Comparison of ENCODE assay signal across 1 cellular context in the genomic region with DNA sequence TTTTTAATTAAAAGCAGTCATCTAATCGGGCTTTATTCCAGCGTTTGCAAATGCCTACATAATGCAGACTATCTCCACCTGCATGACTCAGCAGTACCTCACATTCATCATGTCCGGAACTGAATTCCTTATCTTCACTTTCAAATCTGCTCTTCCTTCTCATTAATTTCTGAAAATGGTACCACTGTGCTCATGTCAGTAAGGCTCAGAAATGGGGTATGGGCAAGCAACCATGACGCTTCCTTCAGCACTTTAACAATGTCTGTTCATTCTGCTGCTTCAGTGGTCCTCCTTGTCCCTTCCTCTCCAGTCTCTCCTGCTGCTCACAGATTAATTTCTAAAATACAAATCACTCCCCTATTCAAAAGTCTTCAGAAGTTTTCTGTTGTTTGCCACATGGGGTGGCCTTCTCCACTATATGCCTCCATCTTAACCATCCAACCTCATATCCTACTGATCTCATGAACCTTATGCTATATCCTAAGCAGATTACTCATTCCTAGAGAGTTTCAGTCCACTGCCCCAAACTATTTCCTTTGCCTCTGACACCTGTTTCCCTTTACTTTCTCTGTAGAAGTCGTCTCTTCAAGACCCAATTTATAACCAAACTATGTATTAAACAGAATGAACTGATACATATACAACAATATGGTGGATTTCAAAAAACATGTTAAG.
TF ChIP-seq lines count a peak whose summit lies in the region.

No MANE protein-coding gene starts in this region.

TF ChIP-seq in K562, 482 proteins besides CTCF, POLR2A, EP300 and RAD21 (continued from another document and continues in another):
- TF ChIP-seq, protein P1, sequence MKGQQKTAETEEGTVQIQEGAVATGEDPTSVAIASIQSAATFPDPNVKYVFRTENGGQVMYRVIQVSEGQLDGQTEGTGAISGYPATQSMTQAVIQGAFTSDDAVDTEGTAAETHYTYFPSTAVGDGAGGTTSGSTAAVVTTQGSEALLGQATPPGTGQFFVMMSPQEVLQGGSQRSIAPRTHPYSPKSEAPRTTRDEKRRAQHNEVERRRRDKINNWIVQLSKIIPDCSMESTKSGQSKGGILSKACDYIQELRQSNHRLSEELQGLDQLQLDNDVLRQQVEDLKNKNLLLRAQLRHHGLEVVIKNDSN (CRISPR knock-in tag; IDR thresholded peaks at IDR 0.05) = no peak
- no peak for TF ChIP-seq HNRNPK (IDR thresholded peaks at IDR 0.05; ENCODE audit: low read depth, low read length, poor library complexity, severe bottlenecking)
- no peak for TF ChIP-seq DIDO1 (tag; IDR thresholded peaks at IDR 0.05; ENCODE audit: low read depth)
- TF ChIP-seq FOXK2 (conservative IDR thresholded peaks at IDR 0.05 in 1 of 2, IDR thresholded peaks at IDR 0.05 in 1 of 2; ENCODE audit: low read depth in 2 of 2) = no peak
- no peak for TF ChIP-seq SIX5 (IDR thresholded peaks at IDR 0.05; ENCODE audit: borderline replicate concordance in 1 of 2, insufficient read depth in 1 of 2, low read depth in 1 of 2, low read length in 2 of 2)
- peak; percentile 96 for TF ChIP-seq DPF2 (IDR thresholded peaks at IDR 0.05)
- TF ChIP-seq FOXJ2 (tag; IDR thresholded peaks at IDR 0.05) = no peak
- TF ChIP-seq, protein P2, sequence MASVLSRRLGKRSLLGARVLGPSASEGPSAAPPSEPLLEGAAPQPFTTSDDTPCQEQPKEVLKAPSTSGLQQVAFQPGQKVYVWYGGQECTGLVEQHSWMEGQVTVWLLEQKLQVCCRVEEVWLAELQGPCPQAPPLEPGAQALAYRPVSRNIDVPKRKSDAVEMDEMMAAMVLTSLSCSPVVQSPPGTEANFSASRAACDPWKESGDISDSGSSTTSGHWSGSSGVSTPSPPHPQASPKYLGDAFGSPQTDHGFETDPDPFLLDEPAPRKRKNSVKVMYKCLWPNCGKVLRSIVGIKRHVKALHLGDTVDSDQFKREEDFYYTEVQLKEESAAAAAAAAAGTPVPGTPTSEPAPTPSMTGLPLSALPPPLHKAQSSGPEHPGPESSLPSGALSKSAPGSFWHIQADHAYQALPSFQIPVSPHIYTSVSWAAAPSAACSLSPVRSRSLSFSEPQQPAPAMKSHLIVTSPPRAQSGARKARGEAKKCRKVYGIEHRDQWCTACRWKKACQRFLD (CRISPR knock-in tag; IDR thresholded peaks at IDR 0.05) = no peak
- peak in 1 of 3 experiments; percentile 28 for TF ChIP-seq YY1 (IDR thresholded peaks at IDR 0.05; ENCODE audit: borderline replicate concordance in 1 of 3, control insufficient read depth in 1 of 3, extremely low read depth in 1 of 3, insufficient read depth in 3 of 3, insufficient read length in 1 of 3, insufficient replicate concordance in 2 of 3, low read depth in 1 of 3, low read length in 2 of 3)
- no peak for TF ChIP-seq PHB2 (IDR thresholded peaks at IDR 0.05; ENCODE audit: low read depth)
- TF ChIP-seq ZNF217 (CRISPR knock-in tag; IDR thresholded peaks at IDR 0.05) = no peak
- TF ChIP-seq, protein P3, sequence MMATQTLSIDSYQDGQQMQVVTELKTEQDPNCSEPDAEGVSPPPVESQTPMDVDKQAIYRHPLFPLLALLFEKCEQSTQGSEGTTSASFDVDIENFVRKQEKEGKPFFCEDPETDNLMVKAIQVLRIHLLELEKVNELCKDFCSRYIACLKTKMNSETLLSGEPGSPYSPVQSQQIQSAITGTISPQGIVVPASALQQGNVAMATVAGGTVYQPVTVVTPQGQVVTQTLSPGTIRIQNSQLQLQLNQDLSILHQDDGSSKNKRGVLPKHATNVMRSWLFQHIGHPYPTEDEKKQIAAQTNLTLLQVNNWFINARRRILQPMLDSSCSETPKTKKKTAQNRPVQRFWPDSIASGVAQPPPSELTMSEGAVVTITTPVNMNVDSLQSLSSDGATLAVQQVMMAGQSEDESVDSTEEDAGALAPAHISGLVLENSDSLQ (IDR thresholded peaks at IDR 0.05) = peak; percentile 68
- peak; percentile 54 for TF ChIP-seq EP400 (IDR thresholded peaks at IDR 0.05)
- no peak for TF ChIP-seq ZNF77 (CRISPR knock-in tag; IDR thresholded peaks at IDR 0.05)
- no peak for TF ChIP-seq KLF6 (CRISPR knock-in tag; IDR thresholded peaks at IDR 0.05; ENCODE audit: borderline replicate concordance)
- no peak for TF ChIP-seq MAZ (CRISPR knock-in tag; conservative IDR thresholded peaks at IDR 0.05 in 1 of 2, IDR thresholded peaks at IDR 0.05 in 1 of 2)
- no peak for TF ChIP-seq RFX5 (IDR thresholded peaks at IDR 0.05; ENCODE audit: low read depth, low read length)
- no peak for TF ChIP-seq PTTG1 (tag; IDR thresholded peaks at IDR 0.05; ENCODE audit: low read depth)
- TF ChIP-seq, protein P4, sequence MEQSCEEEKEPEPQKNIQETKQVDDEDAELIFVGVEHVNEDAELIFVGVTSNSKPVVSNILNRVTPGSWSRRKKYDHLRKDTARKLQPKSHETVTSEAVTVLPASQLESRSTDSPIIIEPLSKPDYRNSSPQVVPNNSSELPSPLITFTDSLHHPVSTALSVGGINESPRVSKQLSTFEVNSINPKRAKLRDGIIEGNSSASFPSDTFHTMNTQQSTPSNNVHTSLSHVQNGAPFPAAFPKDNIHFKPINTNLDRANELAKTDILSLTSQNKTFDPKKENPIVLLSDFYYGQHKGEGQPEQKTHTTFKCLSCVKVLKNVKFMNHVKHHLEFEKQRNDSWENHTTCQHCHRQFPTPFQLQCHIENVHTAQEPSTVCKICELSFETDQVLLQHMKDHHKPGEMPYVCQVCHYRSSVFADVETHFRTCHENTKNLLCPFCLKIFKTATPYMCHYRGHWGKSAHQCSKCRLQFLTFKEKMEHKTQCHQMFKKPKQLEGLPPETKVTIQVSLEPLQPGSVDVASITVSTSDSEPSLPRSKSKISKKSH (CRISPR knock-in tag; IDR thresholded peaks at IDR 0.05) = no peak
- TF ChIP-seq ZNF239 (CRISPR knock-in tag; IDR thresholded peaks at IDR 0.05) = no peak
- no peak for TF ChIP-seq RFX7 (CRISPR knock-in tag; IDR thresholded peaks at IDR 0.05)
- no peak for TF ChIP-seq DACH1 (IDR thresholded peaks at IDR 0.05; ENCODE audit: partially characterized antibody)
- TF ChIP-seq, protein P5, sequence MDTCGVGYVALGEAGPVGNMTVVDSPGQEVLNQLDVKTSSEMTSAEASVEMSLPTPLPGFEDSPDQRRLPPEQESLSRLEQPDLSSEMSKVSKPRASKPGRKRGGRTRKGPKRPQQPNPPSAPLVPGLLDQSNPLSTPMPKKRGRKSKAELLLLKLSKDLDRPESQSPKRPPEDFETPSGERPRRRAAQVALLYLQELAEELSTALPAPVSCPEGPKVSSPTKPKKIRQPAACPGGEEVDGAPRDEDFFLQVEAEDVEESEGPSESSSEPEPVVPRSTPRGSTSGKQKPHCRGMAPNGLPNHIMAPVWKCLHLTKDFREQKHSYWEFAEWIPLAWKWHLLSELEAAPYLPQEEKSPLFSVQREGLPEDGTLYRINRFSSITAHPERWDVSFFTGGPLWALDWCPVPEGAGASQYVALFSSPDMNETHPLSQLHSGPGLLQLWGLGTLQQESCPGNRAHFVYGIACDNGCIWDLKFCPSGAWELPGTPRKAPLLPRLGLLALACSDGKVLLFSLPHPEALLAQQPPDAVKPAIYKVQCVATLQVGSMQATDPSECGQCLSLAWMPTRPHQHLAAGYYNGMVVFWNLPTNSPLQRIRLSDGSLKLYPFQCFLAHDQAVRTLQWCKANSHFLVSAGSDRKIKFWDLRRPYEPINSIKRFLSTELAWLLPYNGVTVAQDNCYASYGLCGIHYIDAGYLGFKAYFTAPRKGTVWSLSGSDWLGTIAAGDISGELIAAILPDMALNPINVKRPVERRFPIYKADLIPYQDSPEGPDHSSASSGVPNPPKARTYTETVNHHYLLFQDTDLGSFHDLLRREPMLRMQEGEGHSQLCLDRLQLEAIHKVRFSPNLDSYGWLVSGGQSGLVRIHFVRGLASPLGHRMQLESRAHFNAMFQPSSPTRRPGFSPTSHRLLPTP (IDR thresholded peaks at IDR 0.05; ENCODE audit: borderline replicate concordance, extremely low read depth, insufficient read length) = no peak
- TF ChIP-seq, protein P6, sequence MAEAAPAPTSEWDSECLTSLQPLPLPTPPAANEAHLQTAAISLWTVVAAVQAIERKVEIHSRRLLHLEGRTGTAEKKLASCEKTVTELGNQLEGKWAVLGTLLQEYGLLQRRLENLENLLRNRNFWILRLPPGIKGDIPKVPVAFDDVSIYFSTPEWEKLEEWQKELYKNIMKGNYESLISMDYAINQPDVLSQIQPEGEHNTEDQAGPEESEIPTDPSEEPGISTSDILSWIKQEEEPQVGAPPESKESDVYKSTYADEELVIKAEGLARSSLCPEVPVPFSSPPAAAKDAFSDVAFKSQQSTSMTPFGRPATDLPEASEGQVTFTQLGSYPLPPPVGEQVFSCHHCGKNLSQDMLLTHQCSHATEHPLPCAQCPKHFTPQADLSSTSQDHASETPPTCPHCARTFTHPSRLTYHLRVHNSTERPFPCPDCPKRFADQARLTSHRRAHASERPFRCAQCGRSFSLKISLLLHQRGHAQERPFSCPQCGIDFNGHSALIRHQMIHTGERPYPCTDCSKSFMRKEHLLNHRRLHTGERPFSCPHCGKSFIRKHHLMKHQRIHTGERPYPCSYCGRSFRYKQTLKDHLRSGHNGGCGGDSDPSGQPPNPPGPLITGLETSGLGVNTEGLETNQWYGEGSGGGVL (CRISPR knock-in tag; IDR thresholded peaks at IDR 0.05) = no peak
- no peak for TF ChIP-seq SETDB1 (IDR thresholded peaks at IDR 0.05; ENCODE audit: low read length)
- TF ChIP-seq MEF2A (IDR thresholded peaks at IDR 0.05; ENCODE audit: control insufficient read depth, low read depth, low read length) = no peak
- no peak for TF ChIP-seq XRCC5 (IDR thresholded peaks at IDR 0.05; ENCODE audit: low read depth, low read length)
- TF ChIP-seq ZBTB8A (IDR thresholded peaks at IDR 0.05; ENCODE audit: partially characterized antibody) = no peak
- no peak for TF ChIP-seq CEBPB (tag; IDR thresholded peaks at IDR 0.05)
- TF ChIP-seq, protein P7, sequence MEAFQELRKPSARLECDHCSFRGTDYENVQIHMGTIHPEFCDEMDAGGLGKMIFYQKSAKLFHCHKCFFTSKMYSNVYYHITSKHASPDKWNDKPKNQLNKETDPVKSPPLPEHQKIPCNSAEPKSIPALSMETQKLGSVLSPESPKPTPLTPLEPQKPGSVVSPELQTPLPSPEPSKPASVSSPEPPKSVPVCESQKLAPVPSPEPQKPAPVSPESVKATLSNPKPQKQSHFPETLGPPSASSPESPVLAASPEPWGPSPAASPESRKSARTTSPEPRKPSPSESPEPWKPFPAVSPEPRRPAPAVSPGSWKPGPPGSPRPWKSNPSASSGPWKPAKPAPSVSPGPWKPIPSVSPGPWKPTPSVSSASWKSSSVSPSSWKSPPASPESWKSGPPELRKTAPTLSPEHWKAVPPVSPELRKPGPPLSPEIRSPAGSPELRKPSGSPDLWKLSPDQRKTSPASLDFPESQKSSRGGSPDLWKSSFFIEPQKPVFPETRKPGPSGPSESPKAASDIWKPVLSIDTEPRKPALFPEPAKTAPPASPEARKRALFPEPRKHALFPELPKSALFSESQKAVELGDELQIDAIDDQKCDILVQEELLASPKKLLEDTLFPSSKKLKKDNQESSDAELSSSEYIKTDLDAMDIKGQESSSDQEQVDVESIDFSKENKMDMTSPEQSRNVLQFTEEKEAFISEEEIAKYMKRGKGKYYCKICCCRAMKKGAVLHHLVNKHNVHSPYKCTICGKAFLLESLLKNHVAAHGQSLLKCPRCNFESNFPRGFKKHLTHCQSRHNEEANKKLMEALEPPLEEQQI (IDR thresholded peaks at IDR 0.05) = no peak
- no peak for TF ChIP-seq SREBF1 (IDR thresholded peaks at IDR 0.05; ENCODE audit: borderline replicate concordance, low read depth, low read length)
- TF ChIP-seq HDAC2 (IDR thresholded peaks at IDR 0.05) = peak; percentile 64; the same call in 1 of the 2 replicates
- no peak for TF ChIP-seq SMAD1 (IDR thresholded peaks at IDR 0.05; ENCODE audit: low read depth, low read length, partially characterized antibody)
- no peak for TF ChIP-seq ZNF347 (CRISPR knock-in tag; IDR thresholded peaks at IDR 0.05; ENCODE audit: low read depth)
- TF ChIP-seq, protein P8, sequence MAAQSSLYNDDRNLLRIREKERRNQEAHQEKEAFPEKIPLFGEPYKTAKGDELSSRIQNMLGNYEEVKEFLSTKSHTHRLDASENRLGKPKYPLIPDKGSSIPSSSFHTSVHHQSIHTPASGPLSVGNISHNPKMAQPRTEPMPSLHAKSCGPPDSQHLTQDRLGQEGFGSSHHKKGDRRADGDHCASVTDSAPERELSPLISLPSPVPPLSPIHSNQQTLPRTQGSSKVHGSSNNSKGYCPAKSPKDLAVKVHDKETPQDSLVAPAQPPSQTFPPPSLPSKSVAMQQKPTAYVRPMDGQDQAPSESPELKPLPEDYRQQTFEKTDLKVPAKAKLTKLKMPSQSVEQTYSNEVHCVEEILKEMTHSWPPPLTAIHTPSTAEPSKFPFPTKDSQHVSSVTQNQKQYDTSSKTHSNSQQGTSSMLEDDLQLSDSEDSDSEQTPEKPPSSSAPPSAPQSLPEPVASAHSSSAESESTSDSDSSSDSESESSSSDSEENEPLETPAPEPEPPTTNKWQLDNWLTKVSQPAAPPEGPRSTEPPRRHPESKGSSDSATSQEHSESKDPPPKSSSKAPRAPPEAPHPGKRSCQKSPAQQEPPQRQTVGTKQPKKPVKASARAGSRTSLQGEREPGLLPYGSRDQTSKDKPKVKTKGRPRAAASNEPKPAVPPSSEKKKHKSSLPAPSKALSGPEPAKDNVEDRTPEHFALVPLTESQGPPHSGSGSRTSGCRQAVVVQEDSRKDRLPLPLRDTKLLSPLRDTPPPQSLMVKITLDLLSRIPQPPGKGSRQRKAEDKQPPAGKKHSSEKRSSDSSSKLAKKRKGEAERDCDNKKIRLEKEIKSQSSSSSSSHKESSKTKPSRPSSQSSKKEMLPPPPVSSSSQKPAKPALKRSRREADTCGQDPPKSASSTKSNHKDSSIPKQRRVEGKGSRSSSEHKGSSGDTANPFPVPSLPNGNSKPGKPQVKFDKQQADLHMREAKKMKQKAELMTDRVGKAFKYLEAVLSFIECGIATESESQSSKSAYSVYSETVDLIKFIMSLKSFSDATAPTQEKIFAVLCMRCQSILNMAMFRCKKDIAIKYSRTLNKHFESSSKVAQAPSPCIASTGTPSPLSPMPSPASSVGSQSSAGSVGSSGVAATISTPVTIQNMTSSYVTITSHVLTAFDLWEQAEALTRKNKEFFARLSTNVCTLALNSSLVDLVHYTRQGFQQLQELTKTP (IDR thresholded peaks at IDR 0.05; ENCODE audit: low read depth in 1 of 2, partially characterized antibody in 2 of 2) = no peak
- TF ChIP-seq, protein P9, sequence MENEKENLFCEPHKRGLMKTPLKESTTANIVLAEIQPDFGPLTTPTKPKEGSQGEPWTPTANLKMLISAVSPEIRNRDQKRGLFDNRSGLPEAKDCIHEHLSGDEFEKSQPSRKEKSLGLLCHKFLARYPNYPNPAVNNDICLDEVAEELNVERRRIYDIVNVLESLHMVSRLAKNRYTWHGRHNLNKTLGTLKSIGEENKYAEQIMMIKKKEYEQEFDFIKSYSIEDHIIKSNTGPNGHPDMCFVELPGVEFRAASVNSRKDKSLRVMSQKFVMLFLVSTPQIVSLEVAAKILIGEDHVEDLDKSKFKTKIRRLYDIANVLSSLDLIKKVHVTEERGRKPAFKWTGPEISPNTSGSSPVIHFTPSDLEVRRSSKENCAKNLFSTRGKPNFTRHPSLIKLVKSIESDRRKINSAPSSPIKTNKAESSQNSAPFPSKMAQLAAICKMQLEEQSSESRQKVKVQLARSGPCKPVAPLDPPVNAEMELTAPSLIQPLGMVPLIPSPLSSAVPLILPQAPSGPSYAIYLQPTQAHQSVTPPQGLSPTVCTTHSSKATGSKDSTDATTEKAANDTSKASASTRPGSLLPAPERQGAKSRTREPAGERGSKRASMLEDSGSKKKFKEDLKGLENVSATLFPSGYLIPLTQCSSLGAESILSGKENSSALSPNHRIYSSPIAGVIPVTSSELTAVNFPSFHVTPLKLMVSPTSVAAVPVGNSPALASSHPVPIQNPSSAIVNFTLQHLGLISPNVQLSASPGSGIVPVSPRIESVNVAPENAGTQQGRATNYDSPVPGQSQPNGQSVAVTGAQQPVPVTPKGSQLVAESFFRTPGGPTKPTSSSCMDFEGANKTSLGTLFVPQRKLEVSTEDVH (IDR thresholded peaks at IDR 0.05; ENCODE audit: low read depth, partially characterized antibody) = no peak
